Comparison of ENCODE assay signal across 8 cellular contexts in the genomic region with DNA sequence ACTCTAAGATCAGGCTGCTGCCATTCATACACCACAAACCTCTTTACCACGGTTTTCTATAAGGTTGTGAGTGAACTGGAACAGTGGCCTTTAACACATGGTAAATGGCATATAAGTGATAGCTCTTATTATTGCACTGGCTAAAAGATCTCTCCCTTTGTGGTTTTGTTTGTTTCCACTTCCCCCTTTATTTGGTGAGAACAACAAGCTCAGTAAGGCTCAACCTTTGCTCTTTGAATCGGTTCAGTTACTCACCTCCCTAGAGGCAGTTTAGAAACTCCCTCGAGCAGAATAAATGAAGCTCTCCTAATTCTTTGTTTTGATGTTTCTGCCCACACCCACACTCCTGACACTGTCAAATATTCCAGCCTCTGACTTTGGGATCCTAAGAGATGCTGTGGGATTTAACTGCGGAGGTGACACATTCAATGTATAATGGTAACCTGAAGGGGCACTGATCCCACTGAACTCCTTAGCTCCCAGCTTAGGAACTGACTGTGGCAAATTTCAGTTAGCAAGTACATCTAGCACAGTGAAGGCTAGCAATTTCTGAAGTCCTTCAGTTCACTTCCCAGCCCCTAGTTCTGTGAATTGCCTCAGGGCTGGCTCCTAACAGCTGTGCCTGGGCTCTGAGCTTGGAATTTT. TPM values are rescaled to one million over a fixed set of nuclear protein-coding genes. Genes with fewer than 3 reads are reported as not detected.
DNase-seq lines count a peak whose midpoint lies in the region; ATAC-seq and TF ChIP-seq lines count a peak whose summit lies in the region.

No MANE protein-coding gene starts in this region.

- H3K9me3 ChIP-seq in MM.1S (replicated peaks; ENCODE audit: insufficient read depth, low read length) = no peaks in the 10 kb centered on the region
- no peaks in the 10 kb centered on the region for H3K9me3 ChIP-seq in hepatocyte (ENCODE audit: low read depth)
- H3K9me3 ChIP-seq in sigmoid colon = no peaks in the 10 kb centered on the region

- no peak overlapping the region for H3K4me3 Mint-ChIP-seq in HFFc6

- no peaks in the 10 kb centered on the region for H3K9me3 Mint-ChIP-seq in HFFc6

- H3K9me2 ChIP-seq in MM.1S (replicated peaks; ENCODE audit: insufficient read depth, low read length) (no peaks in the 10 kb centered on the region), hepatocyte (replicated peaks; ENCODE audit: insufficient read depth) (no peaks in the 10 kb centered on the region)

- no peak overlapping the region; the same call in 1 of the 2 replicates for H3K27ac Mint-ChIP-seq in HFFc6

- H4K20me1 ChIP-seq in MM.1S (ENCODE audit: insufficient read depth, low read length) = no peaks in the 10 kb centered on the region
- no peaks in the 10 kb centered on the region for H4K20me1 ChIP-seq in hepatocyte (ENCODE audit: insufficient read depth, poor library complexity, severe bottlenecking)

- H3K36me3 ChIP-seq in MM.1S (replicated peaks; ENCODE audit: insufficient read depth, low read length) = no peaks in the 10 kb centered on the region
- H3K36me3 ChIP-seq in hepatocyte (replicated peaks; ENCODE audit: insufficient read depth, low read depth) = no peaks in the 10 kb centered on the region
- H3K36me3 ChIP-seq in sigmoid colon = no peaks in the 10 kb centered on the region

- ATAC-seq in GM18505 (IDR thresholded peaks at IDR 0.05; ENCODE audit: unreplicated experiment) (peak; percentile 99), GM21825 (IDR thresholded peaks at IDR 0.05; ENCODE audit: unreplicated experiment) (peak; percentile 98)

- WGBS in hepatocyte (ENCODE audit: low lambda C conversion rate, missing lambda C conversion rate) = 25% methylated on average over 4 of the region's 4 CpGs
- 35 to 36% methylated on average over 4 of the region's 4 CpGs for WGBS in sigmoid colon, 2 donors

- TF ChIP-seq CTCF in MM.1S (IDR thresholded peaks at IDR 0.05; ENCODE audit: low read length) (no peak), hepatocyte (IDR thresholded peaks at IDR 0.05; ENCODE audit: poor library complexity) (no peak), sigmoid colon (IDR thresholded peaks at IDR 0.05) (no peak), HFFc6 (IDR thresholded peaks at IDR 0.05) (no peak)

- no peak overlapping the region for H3K4me3 ChIP-seq in MM.1S (ENCODE audit: low read length)
- no peak overlapping the region for H3K4me3 ChIP-seq in hepatocyte
- H3K4me3 ChIP-seq in sigmoid colon = no peak overlapping the region

- TF ChIP-seq EP300 in sigmoid colon (IDR thresholded peaks at IDR 0.05) = no peak

- TF ChIP-seq POLR2A in GM18505 (IDR thresholded peaks at IDR 0.05; ENCODE audit: borderline replicate concordance, extremely low read depth, insufficient read depth, insufficient read length) = no peak
- TF ChIP-seq POLR2A in sigmoid colon (IDR thresholded peaks at IDR 0.05) = no peak

- H3K9ac ChIP-seq in MM.1S (ENCODE audit: low read length) = no peak overlapping the region

- peaks cover 14% of the 10 kb centered on the region for H3K4me1 Mint-ChIP-seq in HFFc6 (ENCODE audit: low read depth)

- H3K27ac ChIP-seq in MM.1S (ENCODE audit: low read length) (no peak overlapping the region), hepatocyte (no peak overlapping the region), sigmoid colon (no peak overlapping the region)

- no peaks in the 10 kb centered on the region for H3F3A ChIP-seq in MM.1S (ENCODE audit: insufficient read depth, low read length)

- H3K36me3 Mint-ChIP-seq in HFFc6 (ENCODE audit: low read depth) = no peaks in the 10 kb centered on the region

- H3K4me2 ChIP-seq in MM.1S (ENCODE audit: low read depth, low read length) (no peak overlapping the region), hepatocyte (peak overlapping the region; percentile 12)

- intact Hi-C loops in sigmoid colon (cut with DNase I) = no loop called here

- H3K4me1 ChIP-seq in MM.1S (ENCODE audit: low read length) (no peaks in the 10 kb centered on the region), hepatocyte (ENCODE audit: insufficient read depth) (no peaks in the 10 kb centered on the region), sigmoid colon (no peaks in the 10 kb centered on the region)

- H2AFZ ChIP-seq in MM.1S (ENCODE audit: low read length) (no peak overlapping the region), hepatocyte (no peak overlapping the region)

- H3K27me3 ChIP-seq in MM.1S (replicated peaks; ENCODE audit: insufficient read depth, low read length) (no peaks in the 10 kb centered on the region), hepatocyte (no peaks in the 10 kb centered on the region), sigmoid colon (no peaks in the 10 kb centered on the region)

- no peaks in the 10 kb centered on the region for H3K79me2 ChIP-seq in MM.1S (ENCODE audit: low read length)
- no peaks in the 10 kb centered on the region for H3K79me2 ChIP-seq in hepatocyte

- H3K27me3 Mint-ChIP-seq in HFFc6 (ENCODE audit: insufficient read depth) = no peaks in the 10 kb centered on the region

- DNase-seq in MM.1S (peak; percentile 9), hepatocyte (ENCODE audit: low spot score) (no peak), NCI-H1048 (lab: John Stamatoyannopoulos, UW) (no peak), sigmoid colon (no peak), HFFc6 (no peak), T-helper 1 cell (no peak)

RNA-seq across cellular contexts. Expression of gene RAD23B, which starts 22.5 kb away (rescaled TPM):
- total RNA-seq in hepatocyte (126 and 142 TPM in 2 replicates), sigmoid colon (10 to 100 TPM; 61.9 to 74.3 (median 66.4) TPM)
- polyA plus RNA-seq in hepatocyte (15.9 and 19.4 TPM in 2 replicates), sigmoid colon (10 to 100 TPM; 58.3 to 66.8 (median 61.2) TPM)
- total RNA-seq in HFFc6 (2021; fragmentation: NEBNext Ultra II Directional; extraction: Animal tissue kit (Norgen Biotek cat#: 25700)) = 100 to 1,000 TPM; 196 to 222 (median 204) TPM
